In genomic region chr15:85858586-85859375, GRCh38 we compare ENCODE assay signal across 8 cellular contexts.
DNase-seq lines count a peak whose midpoint lies in the region; ATAC-seq and TF ChIP-seq lines count a peak whose summit lies in the region.

No MANE protein-coding gene starts in this region.

- H3K14ac ChIP-seq in mesenchymal stem cell (ENCODE audit: low read length in 2 of 2), result no peak overlapping the region

- no peak overlapping the region for H2AFZ ChIP-seq in mesenchymal stem cell (ENCODE audit: low read depth, low read length)

- H3K9me3 ChIP-seq in effector memory CD4-positive, alpha-beta T cell (ENCODE audit: control insufficient read depth, low read length), result no peaks in the 10 kb centered on the region
- no peaks in the 10 kb centered on the region for H3K9me3 ChIP-seq in mesenchymal stem cell (ENCODE audit: control insufficient read depth, low read length)

- peaks cover 20 to 30% (median 26%) of the 10 kb centered on the region in 3 donors for H3K27me3 Mint-ChIP-seq in CD14-positive monocyte (ENCODE audit: low read depth in 3 of 3)
- H3K27me3 Mint-ChIP-seq in activated CD8-positive, alpha-beta T cell treated with anti-CD3 and anti-CD28 coated beads, Interleukin-2, amount 10 ng/mL, durations not matched to agents 7 days and 5 days (ENCODE audit: low read depth), result peaks cover 23% of the 10 kb centered on the region

- intact Hi-C loops in CD14-positive monocyte (cut with micrococcal nuclease), result no loop called here

- CTCF ChIA-PET in activated CD8-positive, alpha-beta T cell treated with anti-CD3 and anti-CD28 coated beads, Interleukin-2, amount 10 ng/mL, durations not matched to agents 7 days and 5 days (lab: Charles Lee), result interaction anchor here (0.7 to 1.5 kb wide), 5 partner anchors 9 to 373 kb away, joined by 3 to 6 read pairs (median 4); no protein-coding TSS in a partner anchor

- no peak overlapping the region for H3K4me3 ChIP-seq in effector memory CD4-positive, alpha-beta T cell (ENCODE audit: insufficient read depth, low read depth, low read length, poor library complexity, severe bottlenecking)
- H3K4me3 ChIP-seq in mesenchymal stem cell (ENCODE audit: insufficient read depth in 1 of 2, low read depth in 1 of 2, low read length in 2 of 2), result peak overlapping the region in 1 of 2 experiments; percentile 58

- peaks cover 7% of the 10 kb centered on the region for H3K4me1 Mint-ChIP-seq in CD14-positive monocyte
- peaks cover 10% of the 10 kb centered on the region for H3K4me1 Mint-ChIP-seq in activated CD8-positive, alpha-beta T cell treated with anti-CD3 and anti-CD28 coated beads, Interleukin-2, amount 10 ng/mL, durations not matched to agents 7 days and 5 days (ENCODE audit: low read depth)

- no peaks in the 10 kb centered on the region for H3K36me3 ChIP-seq in effector memory CD4-positive, alpha-beta T cell (ENCODE audit: control insufficient read depth, insufficient read depth, low read length)
- H3K36me3 ChIP-seq in mesenchymal stem cell (ENCODE audit: control insufficient read depth in 1 of 2, insufficient read depth in 2 of 2, low read depth in 1 of 2, low read length in 2 of 2), result no peaks in the 10 kb centered on the region

- no peak overlapping the region for H3K23ac ChIP-seq in mesenchymal stem cell (ENCODE audit: low read length in 2 of 2)

- peak overlapping the region; percentile 31 to 76 for H3K4me3 Mint-ChIP-seq in CD14-positive monocyte
- peak overlapping the region; percentile 8 for H3K4me3 Mint-ChIP-seq in activated CD8-positive, alpha-beta T cell treated with anti-CD3 and anti-CD28 coated beads, Interleukin-2, amount 10 ng/mL, durations not matched to agents 7 days and 5 days

- no peak overlapping the region for H2BK120ac ChIP-seq in mesenchymal stem cell (ENCODE audit: low read depth, low read length)

- H3K27ac Mint-ChIP-seq in CD14-positive monocyte, result peak overlapping the region in 1 of 7 donors; percentile 55
- H3K27ac Mint-ChIP-seq in activated CD8-positive, alpha-beta T cell treated with anti-CD3 and anti-CD28 coated beads, Interleukin-2, amount 10 ng/mL, durations not matched to agents 7 days and 5 days, result no peak overlapping the region

- WGBS in mesenchymal stem cell, result 4% methylated on average over 17 of the region's 19 CpGs

- H3K4me1 ChIP-seq in effector memory CD4-positive, alpha-beta T cell (ENCODE audit: control insufficient read depth, insufficient read depth, low read length, poor library complexity, severe bottlenecking), result no peaks in the 10 kb centered on the region
- peaks cover 4% of the 10 kb centered on the region for H3K4me1 ChIP-seq in mesenchymal stem cell (ENCODE audit: control insufficient read depth, insufficient read depth, low read depth, low read length)

- DNase-seq in CD14-positive monocyte (ENCODE audit: low spot score) (peak; percentile 53), NCI-H69 (lab: John Stamatoyannopoulos, UW) (peak; percentile 72), mesenchymal stem cell (peak; percentile 60)
- peak; percentile 85 for DNase-seq in activated CD8-positive, alpha-beta T cell treated with anti-CD3 and anti-CD28 coated beads, Interleukin-2, amount 10 ng/mL, durations not matched to agents 7 days and 5 days
- DNase-seq in effector memory CD4-positive, alpha-beta T cell, result peak; percentile 36 to 55 (median 44)
- peak; percentile 40 to 61 for DNase-seq in stimulated activated CD8-positive, alpha-beta memory T cell treated with anti-CD3 and anti-CD28 coated beads, Interleukin-2, amount 100 ng/mL, for 1 hour (ENCODE audit: low read depth in 2 of 2)

- no peak overlapping the region for H3K18ac ChIP-seq in mesenchymal stem cell (ENCODE audit: low read depth in 1 of 2, low read length in 2 of 2)

- no peaks in the 10 kb centered on the region for H3K36me3 Mint-ChIP-seq in CD14-positive monocyte
- no peaks in the 10 kb centered on the region for H3K36me3 Mint-ChIP-seq in activated CD8-positive, alpha-beta T cell treated with anti-CD3 and anti-CD28 coated beads, Interleukin-2, amount 10 ng/mL, durations not matched to agents 7 days and 5 days (ENCODE audit: low read depth)

- no peak overlapping the region for H3K27ac ChIP-seq in effector memory CD4-positive, alpha-beta T cell (ENCODE audit: insufficient read depth, low read length, poor library complexity, severe bottlenecking)
- no peak overlapping the region for H3K27ac ChIP-seq in mesenchymal stem cell (ENCODE audit: low read length, poor library complexity, severe bottlenecking)

- H2AK5ac ChIP-seq in mesenchymal stem cell (ENCODE audit: low read length, severe bottlenecking), result no peak overlapping the region

- H3K4me2 ChIP-seq in mesenchymal stem cell (ENCODE audit: low read length, poor library complexity, severe bottlenecking), result peak overlapping the region; percentile 55

- TF ChIP-seq CTCF in CD14-positive monocyte (IDR thresholded peaks at IDR 0.05), result peak; percentile 91

- no peak overlapping the region for H2BK15ac ChIP-seq in mesenchymal stem cell (ENCODE audit: low read depth, poor library complexity, severe bottlenecking)

- ATAC-seq in GM19328 (IDR thresholded peaks at IDR 0.05; ENCODE audit: unreplicated experiment) (peak; percentile 89), HG03432 (IDR thresholded peaks at IDR 0.05; ENCODE audit: unreplicated experiment) (peak; percentile 94)
- ATAC-seq in activated CD8-positive, alpha-beta T cell treated with anti-CD3 and anti-CD28 coated beads, Interleukin-2, amount 10 ng/mL, durations not matched to agents 7 days and 5 days, result peak; percentile 97

- no peak overlapping the region for H2BK5ac ChIP-seq in mesenchymal stem cell (ENCODE audit: low read depth, low read length, poor library complexity, severe bottlenecking)

- no peak overlapping the region for H4K8ac ChIP-seq in mesenchymal stem cell (ENCODE audit: low read length)

- no peak overlapping the region for H3K4ac ChIP-seq in mesenchymal stem cell (ENCODE audit: low read depth in 1 of 2, low read length in 2 of 2)

- H3K79me1 ChIP-seq in mesenchymal stem cell (replicated peaks; ENCODE audit: low read length, poor library complexity, severe bottlenecking), result no peaks in the 10 kb centered on the region

- H4K91ac ChIP-seq in mesenchymal stem cell (ENCODE audit: low read length), result peak overlapping the region; percentile 74

- H2BK12ac ChIP-seq in mesenchymal stem cell (ENCODE audit: low read length in 2 of 2), result no peak overlapping the region

- H3K9me3 Mint-ChIP-seq in CD14-positive monocyte, result peaks cover 0 to 1% (median 0%) of the 10 kb centered on the region in 7 donors
- H3K9me3 Mint-ChIP-seq in activated CD8-positive, alpha-beta T cell treated with anti-CD3 and anti-CD28 coated beads, Interleukin-2, amount 10 ng/mL, durations not matched to agents 7 days and 5 days (ENCODE audit: insufficient read depth), result no peaks in the 10 kb centered on the region

- no peak overlapping the region for H3K9ac ChIP-seq in mesenchymal stem cell (ENCODE audit: low read length)

- POLR2A ChIA-PET in activated CD8-positive, alpha-beta T cell treated with anti-CD3 and anti-CD28 coated beads, Interleukin-2, amount 10 ng/mL, durations not matched to agents 7 days and 5 days (lab: Charles Lee), result no interaction called here

- no peaks in the 10 kb centered on the region for H3K27me3 ChIP-seq in effector memory CD4-positive, alpha-beta T cell (replicated peaks; ENCODE audit: control insufficient read depth, insufficient read depth, low read length, poor library complexity, severe bottlenecking)
- H3K27me3 ChIP-seq in mesenchymal stem cell (ENCODE audit: control insufficient read depth in 1 of 2, insufficient read depth in 1 of 2, low read length in 2 of 2), result peaks cover 22 to 40% of the 10 kb centered on the region in 2 experiments
